ENCODE assay signal across 8 cellular contexts in the genomic region with DNA sequence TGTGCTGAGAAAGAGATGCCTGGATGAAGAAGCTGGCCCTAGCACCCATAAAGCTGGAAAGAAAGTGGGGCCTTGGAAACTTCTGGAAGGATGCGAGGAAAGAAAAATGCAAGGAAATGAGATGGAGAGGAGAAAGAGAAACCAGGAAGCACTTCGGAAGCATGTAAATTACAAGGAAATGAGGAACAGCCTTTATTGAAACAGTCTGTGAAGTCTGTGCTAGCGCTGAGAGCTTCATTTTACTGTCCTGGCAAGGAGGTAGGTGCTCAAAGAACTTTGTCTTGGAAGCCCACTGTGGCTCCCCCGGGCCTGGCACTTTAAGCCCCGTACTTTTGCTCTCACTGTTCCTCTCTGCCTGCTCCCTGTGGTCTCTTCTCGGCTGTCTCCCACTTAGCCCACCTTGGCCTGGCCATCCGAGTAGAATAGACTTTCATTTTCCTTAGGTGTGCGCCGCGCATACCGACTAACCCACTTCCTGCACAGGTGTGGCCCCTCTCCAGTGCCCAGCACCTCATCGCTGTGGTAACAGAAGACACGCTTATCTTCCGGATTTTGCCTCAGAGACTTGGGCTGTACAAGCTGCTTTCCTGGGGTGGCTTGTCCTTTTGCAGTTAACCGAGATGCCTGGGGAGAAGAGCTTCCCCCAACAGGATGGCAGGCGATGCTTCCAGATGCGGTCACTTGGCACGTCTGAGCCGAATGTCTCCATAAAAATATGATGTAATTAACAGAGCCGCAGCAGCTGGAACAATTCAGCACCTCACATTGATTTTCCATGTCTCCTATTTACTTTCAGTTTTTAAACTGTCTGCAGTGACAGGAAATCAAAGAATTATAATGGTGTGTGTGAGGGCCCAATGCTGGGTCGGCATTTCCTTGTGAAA.
A peak's percentile ranks its signal among the peaks of the same experiment; 100 is the strongest.
DNase-seq lines count a peak whose midpoint lies in the region; ATAC-seq and TF ChIP-seq lines count a peak whose summit lies in the region.

No MANE protein-coding gene starts in this region.

- no peaks in the 10 kb centered on the region for H3K4me1 ChIP-seq in A673 (ENCODE audit: insufficient read depth, low read length, poor library complexity, severe bottlenecking)
- peaks cover 4 to 13% of the 10 kb centered on the region in 2 donors for H3K4me1 ChIP-seq in left lung
- no peaks in the 10 kb centered on the region for H3K4me1 ChIP-seq in tibial nerve

- H3K27ac ChIP-seq in A673 (ENCODE audit: low read depth, low read length, poor library complexity, severe bottlenecking) (no peak overlapping the region), left lung (peak overlapping the region; percentile 10 to 53), tibial nerve (peak overlapping the region in 2 of 4 donors; percentile 67 to 73)

- peak; percentile 78 for ATAC-seq in GM19043 (IDR thresholded peaks at IDR 0.05; ENCODE audit: low read depth, unreplicated experiment)
- ATAC-seq in HG03571 (IDR thresholded peaks at IDR 0.05; ENCODE audit: unreplicated experiment): peak; percentile 66
- ATAC-seq in activated T-cell treated with anti-CD3 and anti-CD28 coated beads, Interleukin-2, amount 50 U/mL, for 4 hours: peak; percentile 63 to 72
- peak; percentile 24 for ATAC-seq in left lung

- BruUV-seq in A673 (replicated peaks; lab: Mats Ljungman, UMichigan): no TSS peak

- no peak for TF ChIP-seq EP300 in tibial nerve (IDR thresholded peaks at IDR 0.05)

- POLR2A ChIA-PET in A673 (lab: Charles Lee; ENCODE audit: low non-redundant PET): no interaction called here

- H3K4me3 ChIP-seq in A673 (ENCODE audit: low read depth, low read length, poor library complexity, severe bottlenecking) (no peak overlapping the region), left lung (peak overlapping the region in 1 of 2 donors; percentile 22), tibial nerve (peak overlapping the region; percentile 7 to 44 (median 36))

- no peak for TF ChIP-seq CTCF in A673 (conservative IDR thresholded peaks at IDR 0.05; ENCODE audit: low read depth, low read length)
- no peak for TF ChIP-seq CTCF in left lung (IDR thresholded peaks at IDR 0.05)
- TF ChIP-seq CTCF in tibial nerve (IDR thresholded peaks at IDR 0.05): no peak

- peak; percentile 6 for DNase-seq in A673 (ENCODE audit: low spot score)
- no peak for DNase-seq in activated T-cell treated with anti-CD3 and anti-CD28 coated beads, Interleukin-2, amount 50 U/mL, for 4 hours
- peak in 1 of 2 donors; percentile 34 for DNase-seq in left lung
- peak in 1 of 2 donors; percentile 29 for DNase-seq in tibial nerve (ENCODE audit: low spot score in 2 of 2)
- DNase-seq in putamen (ENCODE audit: low spot score): no peak
- no peak for DNase-seq in C1 segment of cervical spinal cord (lab: John Stamatoyannopoulos, UW)

- H3K9me3 ChIP-seq in A673 (ENCODE audit: low read depth, low read length, poor library complexity, severe bottlenecking): no peaks in the 10 kb centered on the region
- H3K9me3 ChIP-seq in left lung: no peaks in the 10 kb centered on the region
- no peaks in the 10 kb centered on the region for H3K9me3 ChIP-seq in tibial nerve

- no peak for TF ChIP-seq POLR2A in tibial nerve (IDR thresholded peaks at IDR 0.05)

- H3K27me3 ChIP-seq in A673 (replicated peaks; ENCODE audit: insufficient read depth, low read depth, low read length, poor library complexity) (peaks cover 18% of the 10 kb centered on the region), left lung (no peaks in the 10 kb centered on the region), tibial nerve (no peaks in the 10 kb centered on the region)

- CTCF ChIA-PET in A673 (lab: Charles Lee): no interaction called here

- H3K27me3 Mint-ChIP-seq in activated T-cell treated with anti-CD3 and anti-CD28 coated beads, Interleukin-2, amount 50 U/mL, for 4 hours (ENCODE audit: low read depth): peaks cover 13% of the 10 kb centered on the region

- H3K36me3 Mint-ChIP-seq in activated T-cell treated with anti-CD3 and anti-CD28 coated beads, Interleukin-2, amount 50 U/mL, for 4 hours (ENCODE audit: insufficient read depth): peaks cover 2% of the 10 kb centered on the region

- H3K36me3 ChIP-seq in A673 (ENCODE audit: insufficient read depth, low read length, poor library complexity, severe bottlenecking): no peaks in the 10 kb centered on the region
- H3K36me3 ChIP-seq in left lung: no peaks in the 10 kb centered on the region
- no peaks in the 10 kb centered on the region for H3K36me3 ChIP-seq in tibial nerve

- peaks cover 17% of the 10 kb centered on the region for H3K4me1 Mint-ChIP-seq in activated T-cell treated with anti-CD3 and anti-CD28 coated beads, Interleukin-2, amount 50 U/mL, for 4 hours (ENCODE audit: low read depth)

- peak overlapping the region; percentile 72 for H3K4me3 Mint-ChIP-seq in activated T-cell treated with anti-CD3 and anti-CD28 coated beads, Interleukin-2, amount 50 U/mL, for 4 hours

- no peaks in the 10 kb centered on the region for H3K9me3 Mint-ChIP-seq in activated T-cell treated with anti-CD3 and anti-CD28 coated beads, Interleukin-2, amount 50 U/mL, for 4 hours

- intact Hi-C loops in A673 (cut with micrococcal nuclease; ENCODE audit: unreplicated experiment): no loop called here
- intact Hi-C loops in left lung (cut with DNase I): no loop called here

- 47 to 59% methylated on average over 21 of the region's 21 CpGs for WGBS in tibial nerve, 2 donors

Comparison
In these comparisons a context has a peak if more than half of its experiments do, and no peak if none do; other contexts are left out.
1. ATAC-seq: peak in every context shown above with its lines; median percentile 78 in GM19043; 68 in activated T-cell treated with anti-CD3 and anti-CD28 coated beads, Interleukin-2, amount 50 U/mL, for 4 hours; 66 in HG03571; 24 in left lung.